In genomic region chrX:154074199-154074598, GRCh38 we compare ENCODE assay signal across 13 cellular contexts. TPM values are rescaled to one million over a fixed set of nuclear protein-coding genes. Genes with fewer than 3 reads are reported as not detected.
DNase-seq lines count a peak whose midpoint lies in the region; ATAC-seq and TF ChIP-seq lines count a peak whose summit lies in the region.
"Had no signal": no experiment of that assay in that cellular context is flagged by ENCODE, and none has a peak within 500 bp of the region (broad histone marks: within the 10 kb centered on the region; RNA-seq: fewer than 3 reads in every experiment).

No MANE protein-coding gene starts in this region.

- H3K27me3 Mint-ChIP-seq in naive thymus-derived CD8-positive, alpha-beta T cell: no peaks in the 10 kb centered on the region

- H3K4me3 ChIP-seq in SK-N-SH (ENCODE audit: low read depth in 2 of 2, low read length in 1 of 2) (peak overlapping the region in 1 of 2 experiments; percentile 20; a peak in 1 of 4 replicates), skeletal muscle cell (ENCODE audit: low read depth, low read length) (no peak overlapping the region)
- H3K4me3 ChIP-seq: vagina had no signal

- H4K20me1 ChIP-seq in SK-N-SH (ENCODE audit: insufficient read depth): peaks cover 51% of the 10 kb centered on the region

- peak overlapping the region in 1 of 2 experiments; percentile 62; a peak in 3 of 4 replicates for H3K27ac ChIP-seq in SK-N-SH (ENCODE audit: low read depth in 2 of 2, low read length in 1 of 2)
- H3K27ac ChIP-seq: vagina had no signal

- H3K9ac ChIP-seq in SK-N-SH: no peak overlapping the region

- no peak overlapping the region for H3K27ac Mint-ChIP-seq in activated naive CD4-positive, alpha-beta T cell treated with anti-CD3 and anti-CD28 coated beads, Interleukin-2, amount 50 U/mL, for 72 hours
- peak overlapping the region in 1 of 10 donors; percentile 51 for H3K27ac Mint-ChIP-seq in naive thymus-derived CD8-positive, alpha-beta T cell
- H3K27ac Mint-ChIP-seq: activated T-helper 1 cell treated with anti-CD3 and anti-CD28 coated beads, Interleukin-12 subunit alpha, Interleukin-12 subunit beta, Interleukin-2, Interleukin-4 antibody, amounts not matched to agents 30 ng/mL and 10 ng/mL and 1 ng/mL, durations not matched to agents 14 hours and 24 hours and 36 hours had no signal

- peak overlapping the region in 2 of 10 donors; percentile 27 to 36 for H3K4me3 Mint-ChIP-seq in naive thymus-derived CD8-positive, alpha-beta T cell
- H3K4me3 Mint-ChIP-seq: activated T-helper 1 cell treated with anti-CD3 and anti-CD28 coated beads, Interleukin-12 subunit alpha, Interleukin-12 subunit beta, Interleukin-2, Interleukin-4 antibody, amounts not matched to agents 30 ng/mL and 10 ng/mL and 1 ng/mL, durations not matched to agents 14 hours and 24 hours and 36 hours had no signal

- no peak overlapping the region for H2AFZ ChIP-seq in SK-N-SH (ENCODE audit: low read depth)

- no peak for TF ChIP-seq CTCF in SK-N-SH (IDR thresholded peaks at IDR 0.05)

- peaks cover 0 to 5% of the 10 kb centered on the region in 2 experiments for H3K36me3 ChIP-seq in SK-N-SH (replicated peaks in 1 of 2; ENCODE audit: control insufficient read depth in 1 of 2, insufficient read depth in 2 of 2, low read length in 1 of 2)
- H3K36me3 ChIP-seq: BE2C, vagina had no signal

- H3K4me1 Mint-ChIP-seq in naive thymus-derived CD8-positive, alpha-beta T cell: peaks cover 11 to 68% (median 51%) of the 10 kb centered on the region in 4 donors

- POLR2A ChIA-PET in SK-N-SH (lab: Yijun Ruan, JAX): no interaction called here
- POLR2A ChIA-PET in naive thymus-derived CD8-positive, alpha-beta T cell (lab: Charles Lee): no interaction called here

- CTCF ChIA-PET in SK-N-SH (lab: Yijun Ruan, JAX): no interaction called here

- H3K9me3 ChIP-seq in SK-N-SH: no peaks in the 10 kb centered on the region
- H3K9me3 ChIP-seq: BE2C, vagina had no signal

- no peak for TF ChIP-seq RAD21 in SK-N-SH (IDR thresholded peaks at IDR 0.05; ENCODE audit: low read length)

- H3K4me1 ChIP-seq in SK-N-SH (ENCODE audit: control insufficient read depth in 1 of 2, insufficient read depth in 2 of 2, low read depth in 1 of 2, low read length in 1 of 2): peaks cover 0 to 4% of the 10 kb centered on the region in 2 experiments; a peak in 1 of 4 replicates
- H3K4me1 ChIP-seq: BE2C, vagina had no signal

- H3K4me2 ChIP-seq in SK-N-SH: peak overlapping the region; percentile 27

- 32% methylated on average over 3 of the region's 3 CpGs for WGBS in SK-N-SH (ENCODE audit: low lambda C conversion rate)

- H3K36me3 Mint-ChIP-seq in activated naive CD4-positive, alpha-beta T cell treated with anti-CD3 and anti-CD28 coated beads, Interleukin-2, amount 50 U/mL, for 72 hours: peaks cover 0 to 12% of the 10 kb centered on the region in 2 donors
- peaks cover 0 to 39% (median 1%) of the 10 kb centered on the region in 3 donors for H3K36me3 Mint-ChIP-seq in naive thymus-derived CD8-positive, alpha-beta T cell

- no peaks in the 10 kb centered on the region; the same call in 1 of the 2 replicates for H3K27me3 ChIP-seq in SK-N-SH (ENCODE audit: insufficient read depth)
- H3K27me3 ChIP-seq: BE2C, vagina had no signal

- DNase-seq in activated naive CD4-positive, alpha-beta T cell treated with anti-CD3 and anti-CD28 coated beads, Interleukin-2, amount 50 U/mL, for 72 hours (ENCODE audit: low spot score in 2 of 2): no peak
- no peak for DNase-seq in activated naive CD4-positive, alpha-beta T cell treated with Interleukin-2 at 50 U/mL for 16 hours
- DNase-seq in SK-N-SH: no peak
- DNase-seq in fibroblast of the conjunctiva (ENCODE audit: low read depth): peak; percentile 28
- DNase-seq in skeletal muscle cell (ENCODE audit: low read depth): peak; percentile 16
- DNase-seq in naive thymus-derived CD8-positive, alpha-beta T cell: no peak
- DNase-seq: BE2C, erythroblast, NCI-H2171 had no signal

- H3K9me2 ChIP-seq in SK-N-SH: no peaks in the 10 kb centered on the region

- peaks cover 89% of the 10 kb centered on the region for H3K79me2 ChIP-seq in SK-N-SH (ENCODE audit: insufficient read depth)

- H3F3A ChIP-seq in SK-N-SH (replicated peaks; ENCODE audit: insufficient read depth): peaks cover 24% of the 10 kb centered on the region

- ATAC-seq in activated naive CD4-positive, alpha-beta T cell treated with anti-CD3 and anti-CD28 coated beads, Interleukin-2, amount 50 U/mL, for 72 hours: peak; percentile 45 to 51
- no peak for ATAC-seq in naive thymus-derived CD8-positive, alpha-beta T cell
- no peak for ATAC-seq in GM19455 (IDR thresholded peaks at IDR 0.05; ENCODE audit: unreplicated experiment)
- no peak for ATAC-seq in GM21717 (IDR thresholded peaks at IDR 0.05; ENCODE audit: unreplicated experiment)

- no peaks in the 10 kb centered on the region for H3K9me3 Mint-ChIP-seq in activated naive CD4-positive, alpha-beta T cell treated with anti-CD3 and anti-CD28 coated beads, Interleukin-2, amount 50 U/mL, for 72 hours
- H3K9me3 Mint-ChIP-seq in naive thymus-derived CD8-positive, alpha-beta T cell: no peaks in the 10 kb centered on the region
- H3K9me3 Mint-ChIP-seq: activated T-helper 1 cell treated with anti-CD3 and anti-CD28 coated beads, Interleukin-12 subunit alpha, Interleukin-12 subunit beta, Interleukin-2, Interleukin-4 antibody, amounts not matched to agents 30 ng/mL and 10 ng/mL and 1 ng/mL, durations not matched to agents 14 hours and 24 hours and 36 hours had no signal

- no peak for TF ChIP-seq EP300 in SK-N-SH (IDR thresholded peaks at IDR 0.05; ENCODE audit: borderline replicate concordance in 1 of 2, low read depth in 1 of 2, low read length in 1 of 2)

TF ChIP-seq in SK-N-SH, 30 proteins besides CTCF, POLR2A, EP300 and RAD21:
- TF ChIP-seq GATA2 (CRISPR knock-in tag; IDR thresholded peaks at IDR 0.05) (no peak), TEAD4 (IDR thresholded peaks at IDR 0.05; ENCODE audit: borderline replicate concordance, insufficient read depth) (peak; percentile 34; the same call in 1 of the 2 replicates), GABPA (IDR thresholded peaks at IDR 0.05; ENCODE audit: low read depth) (no peak), FOSL2 (IDR thresholded peaks at IDR 0.05; ENCODE audit: borderline replicate concordance, low read depth) (peak; percentile 69), USF1 (IDR thresholded peaks at IDR 0.05; ENCODE audit: borderline replicate concordance, low read depth) (no peak), JUND (IDR thresholded peaks at IDR 0.05) (peak; percentile 48; the same call in 1 of the 2 replicates), REST (IDR thresholded peaks at IDR 0.05; ENCODE audit: low read depth, low read length) (no peak)

RNA-seq across cellular contexts. Expression of gene MECP2, which starts 23.3 kb away (rescaled TPM):
- total RNA-seq in activated naive CD4-positive, alpha-beta T cell treated with anti-CD3 and anti-CD28 coated beads, Interleukin-2, amount 50 U/mL, for 72 hours: 10 to 100 TPM; 61.0 to 84.9 TPM
- polyA plus RNA-seq in SK-N-SH (2012; rRNA removed): 7.0 and 8.2 TPM in 2 replicates
- 5.6 and 6.9 TPM in 2 replicates for polyA plus RNA-seq in SK-N-SH (2012; cell fraction: cytosol; rRNA removed)
- 16.6 and 16.8 TPM in 2 replicates for polyA plus RNA-seq in SK-N-SH (2012; cell fraction: nucleus; rRNA removed)
- total RNA-seq in naive thymus-derived CD8-positive, alpha-beta T cell: 10 to 100 TPM; 87.7 to 88.3 TPM
- 10 to 100 TPM; 12.0 to 22.2 (median 12.2) TPM for polyA plus RNA-seq in naive thymus-derived CD8-positive, alpha-beta T cell

RNA-seq across cellular contexts. Expression of gene IRAK1, which starts 54.5 kb away (rescaled TPM):
- 100 to 1,000 TPM; 104 to 123 TPM for total RNA-seq in activated naive CD4-positive, alpha-beta T cell treated with anti-CD3 and anti-CD28 coated beads, Interleukin-2, amount 50 U/mL, for 72 hours
- polyA plus RNA-seq in SK-N-SH (2012; rRNA removed): 66.1 and 68.5 TPM in 2 replicates
- 41.1 and 61.6 TPM in 2 replicates for polyA plus RNA-seq in SK-N-SH (2012; cell fraction: cytosol; rRNA removed)
- 108 and 160 TPM in 2 replicates for polyA plus RNA-seq in SK-N-SH (2012; cell fraction: nucleus; rRNA removed)
- total RNA-seq in naive thymus-derived CD8-positive, alpha-beta T cell: 10 to 100 TPM; 68.8 to 76.6 TPM
- polyA plus RNA-seq in naive thymus-derived CD8-positive, alpha-beta T cell: 10 to 100 TPM; 23.9 to 44.7 (median 27.8) TPM

Comparison
In these comparisons a context has a peak if more than half of its experiments do, and no peak if none do; other contexts are left out.
1. ATAC-seq: peak in activated naive CD4-positive, alpha-beta T cell treated with anti-CD3 and anti-CD28 coated beads, Interleukin-2, amount 50 U/mL, for 72 hours (2 of 2); none in naive thymus-derived CD8-positive, alpha-beta T cell (0 of 2), GM19455 (single experiment) and GM21717 (single experiment).
2. DNase-seq: peak in fibroblast of the conjunctiva (single experiment) and skeletal muscle cell (single experiment); none in activated naive CD4-positive, alpha-beta T cell treated with anti-CD3 and anti-CD28 coated beads, Interleukin-2, amount 50 U/mL, for 72 hours (0 of 2), activated naive CD4-positive, alpha-beta T cell treated with Interleukin-2 at 50 U/mL for 16 hours (single experiment), SK-N-SH (single experiment) and naive thymus-derived CD8-positive, alpha-beta T cell (0 of 10).